ENCODE assay signal across 1 cellular context in the genomic region with DNA sequence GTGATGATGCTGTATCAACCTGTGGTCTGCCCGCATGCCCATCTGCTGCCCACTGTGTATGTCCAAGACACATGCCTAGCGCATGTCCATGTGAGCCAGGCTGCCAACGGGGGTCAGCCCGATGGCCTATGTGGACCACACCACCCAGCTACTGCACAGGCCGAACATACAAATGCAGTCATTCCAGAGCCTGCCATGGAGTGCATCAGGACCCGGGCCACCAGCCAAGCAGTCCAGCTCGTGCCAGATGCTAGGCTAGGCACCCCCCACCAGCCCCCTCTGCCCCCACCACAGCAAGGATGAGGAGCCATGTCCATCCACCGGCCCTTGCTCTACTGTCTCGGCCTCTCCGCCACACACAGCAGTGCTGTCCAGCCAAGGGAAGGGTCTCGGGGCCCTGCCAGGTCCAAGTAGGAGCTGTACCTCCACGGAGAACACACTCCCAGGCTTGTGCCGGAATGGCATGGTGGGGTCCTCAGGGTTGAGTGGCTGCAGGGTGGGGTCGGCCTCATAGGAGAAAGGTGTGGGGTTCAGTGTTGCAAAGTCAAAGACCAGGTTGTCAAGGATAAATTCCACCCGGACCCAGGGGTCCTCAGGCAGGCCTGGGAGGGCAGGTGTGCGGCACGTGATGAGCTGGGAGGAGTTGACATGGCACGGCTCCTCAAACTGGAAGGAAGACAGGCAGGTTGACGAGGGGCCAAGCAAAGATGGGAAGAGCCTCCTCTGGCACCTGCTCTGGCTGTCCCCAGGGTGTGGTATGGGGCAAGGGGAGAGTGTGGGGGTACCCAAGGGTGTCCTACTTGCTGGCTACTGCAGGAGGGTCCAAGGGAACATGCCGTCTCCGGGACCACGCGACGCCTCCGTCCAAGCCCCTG.
A peak's percentile ranks its signal among the peaks of the same experiment; 100 is the strongest.
TF ChIP-seq lines count a peak whose summit lies in the region.

No MANE protein-coding gene starts in this region.

TF ChIP-seq in HepG2, 621 proteins besides CTCF, POLR2A, EP300 and RAD21:
- no peak for TF ChIP-seq SRSF9 (IDR thresholded peaks at IDR 0.05; ENCODE audit: borderline replicate concordance, insufficient read depth, low read depth, low read length, poor library complexity, severe bottlenecking)
- no peak for TF ChIP-seq ASH2L (IDR thresholded peaks at IDR 0.05; ENCODE audit: insufficient read length, low read depth, low read length)
- TF ChIP-seq, protein P1, sequence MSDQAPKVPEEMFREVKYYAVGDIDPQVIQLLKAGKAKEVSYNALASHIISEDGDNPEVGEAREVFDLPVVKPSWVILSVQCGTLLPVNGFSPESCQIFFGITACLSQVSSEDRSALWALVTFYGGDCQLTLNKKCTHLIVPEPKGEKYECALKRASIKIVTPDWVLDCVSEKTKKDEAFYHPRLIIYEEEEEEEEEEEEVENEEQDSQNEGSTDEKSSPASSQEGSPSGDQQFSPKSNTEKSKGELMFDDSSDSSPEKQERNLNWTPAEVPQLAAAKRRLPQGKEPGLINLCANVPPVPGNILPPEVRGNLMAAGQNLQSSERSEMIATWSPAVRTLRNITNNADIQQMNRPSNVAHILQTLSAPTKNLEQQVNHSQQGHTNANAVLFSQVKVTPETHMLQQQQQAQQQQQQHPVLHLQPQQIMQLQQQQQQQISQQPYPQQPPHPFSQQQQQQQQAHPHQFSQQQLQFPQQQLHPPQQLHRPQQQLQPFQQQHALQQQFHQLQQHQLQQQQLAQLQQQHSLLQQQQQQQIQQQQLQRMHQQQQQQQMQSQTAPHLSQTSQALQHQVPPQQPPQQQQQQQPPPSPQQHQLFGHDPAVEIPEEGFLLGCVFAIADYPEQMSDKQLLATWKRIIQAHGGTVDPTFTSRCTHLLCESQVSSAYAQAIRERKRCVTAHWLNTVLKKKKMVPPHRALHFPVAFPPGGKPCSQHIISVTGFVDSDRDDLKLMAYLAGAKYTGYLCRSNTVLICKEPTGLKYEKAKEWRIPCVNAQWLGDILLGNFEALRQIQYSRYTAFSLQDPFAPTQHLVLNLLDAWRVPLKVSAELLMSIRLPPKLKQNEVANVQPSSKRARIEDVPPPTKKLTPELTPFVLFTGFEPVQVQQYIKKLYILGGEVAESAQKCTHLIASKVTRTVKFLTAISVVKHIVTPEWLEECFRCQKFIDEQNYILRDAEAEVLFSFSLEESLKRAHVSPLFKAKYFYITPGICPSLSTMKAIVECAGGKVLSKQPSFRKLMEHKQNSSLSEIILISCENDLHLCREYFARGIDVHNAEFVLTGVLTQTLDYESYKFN (CRISPR knock-in tag; conservative IDR thresholded peaks at IDR 0.05): no peak
- TF ChIP-seq, protein P2, sequence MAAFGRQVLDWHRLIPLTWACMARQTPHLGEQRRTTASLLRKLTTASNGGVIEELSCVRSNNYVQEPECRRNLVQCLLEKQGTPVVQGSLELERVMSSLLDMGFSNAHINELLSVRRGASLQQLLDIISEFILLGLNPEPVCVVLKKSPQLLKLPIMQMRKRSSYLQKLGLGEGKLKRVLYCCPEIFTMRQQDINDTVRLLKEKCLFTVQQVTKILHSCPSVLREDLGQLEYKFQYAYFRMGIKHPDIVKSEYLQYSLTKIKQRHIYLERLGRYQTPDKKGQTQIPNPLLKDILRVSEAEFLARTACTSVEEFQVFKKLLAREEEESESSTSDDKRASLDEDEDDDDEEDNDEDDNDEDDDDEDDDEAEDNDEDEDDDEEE (CRISPR knock-in tag; IDR thresholded peaks at IDR 0.05): no peak
- no peak for TF ChIP-seq CENPT (CRISPR knock-in tag; IDR thresholded peaks at IDR 0.05; ENCODE audit: low read depth)
- no peak for TF ChIP-seq MAZ (IDR thresholded peaks at IDR 0.05; ENCODE audit: borderline replicate concordance, low read depth, low read length)
- peak; percentile 12; the same call in 1 of the 2 replicates for TF ChIP-seq MAZ (CRISPR knock-in tag; IDR thresholded peaks at IDR 0.05; ENCODE audit: low read depth)
- no peak for TF ChIP-seq ZNF335 (CRISPR knock-in tag; IDR thresholded peaks at IDR 0.05)
- TF ChIP-seq RBM22 (optimal IDR thresholded peaks at IDR 0.05; ENCODE audit: low read length): peak; percentile 10
TF ChIP-seq in HepG2: peak in this region for 2.
